In genomic region chr16:57462209-57462977, GRCh38 we compare ENCODE assay signal across 1 cellular context.
TF ChIP-seq lines count a peak whose summit lies in the region.

TSS of gene POLR2C (plus strand) at chr16:57462679. CDS start at chr16:57462725, 46 bp downstream.

TF ChIP-seq in HepG2, 621 proteins besides CTCF, POLR2A, EP300 and RAD21 (continued from another document and continues in another):
- no peak for TF ChIP-seq PTBP1 (IDR thresholded peaks at IDR 0.05; ENCODE audit: low read depth, low read length, poor library complexity, severe bottlenecking)
- TF ChIP-seq ZNF615 (CRISPR knock-in tag; IDR thresholded peaks at IDR 0.05; ENCODE audit: borderline replicate concordance) = no peak
- peak; percentile 94; the same call in 1 of the 2 replicates for TF ChIP-seq ZNF552 (CRISPR knock-in tag; IDR thresholded peaks at IDR 0.05; ENCODE audit: borderline replicate concordance)
- TF ChIP-seq CREB3 (CRISPR knock-in tag; IDR thresholded peaks at IDR 0.05) = peak; percentile 94; the same call in 1 of the 2 replicates
- peak; percentile 48; the same call in 1 of the 2 replicates for TF ChIP-seq ZKSCAN1 (IDR thresholded peaks at IDR 0.05; ENCODE audit: low read length)
- TF ChIP-seq ATF7-NPFF (CRISPR knock-in tag; IDR thresholded peaks at IDR 0.05; ENCODE audit: low read depth) = peak; percentile 84
- TF ChIP-seq ZNF124 (CRISPR knock-in tag; IDR thresholded peaks at IDR 0.05) = peak; percentile 95
- TF ChIP-seq ZNF766 (CRISPR knock-in tag; IDR thresholded peaks at IDR 0.05; ENCODE audit: borderline replicate concordance) = peak; percentile 90
- no peak for TF ChIP-seq NFYB (CRISPR knock-in tag; IDR thresholded peaks at IDR 0.05)
- no peak for TF ChIP-seq MATR3 (CRISPR knock-in tag; IDR thresholded peaks at IDR 0.05)
- TF ChIP-seq SNRNP70 (IDR thresholded peaks at IDR 0.05; ENCODE audit: low read depth, low read length) = no peak
- peak; percentile 94; the same call in 1 of the 2 replicates for TF ChIP-seq NFKB2 (CRISPR knock-in tag; IDR thresholded peaks at IDR 0.05; ENCODE audit: borderline replicate concordance)
- peak; percentile 96 for TF ChIP-seq ETV6 (CRISPR knock-in tag; conservative IDR thresholded peaks at IDR 0.05)
- peak; percentile 90 for TF ChIP-seq ZNF776 (CRISPR knock-in tag; IDR thresholded peaks at IDR 0.05)
- TF ChIP-seq ZNF740 (CRISPR knock-in tag; IDR thresholded peaks at IDR 0.05) = 0 out of 2 replicates have a peak, but pooled peaks have one; percentile 61
- TF ChIP-seq ZNF510 (CRISPR knock-in tag; IDR thresholded peaks at IDR 0.05; ENCODE audit: low read depth) = peak; percentile 94; the same call in 1 of the 2 replicates
- TF ChIP-seq BRCA1 (CRISPR knock-in tag; IDR thresholded peaks at IDR 0.05) = peak; percentile 93
- 0 out of 2 replicates have a peak, but pooled peaks have one; percentile 73 for TF ChIP-seq ZNF800 (CRISPR knock-in tag; IDR thresholded peaks at IDR 0.05)
- TF ChIP-seq KAT8 (CRISPR knock-in tag; IDR thresholded peaks at IDR 0.05) = peak; percentile 99
- TF ChIP-seq GATA4 (IDR thresholded peaks at IDR 0.05; ENCODE audit: borderline replicate concordance, low read depth) = peak; percentile 84; the same call in 1 of the 2 replicates
- TF ChIP-seq ZNF30 (CRISPR knock-in tag; IDR thresholded peaks at IDR 0.05) = no peak
- no peak for TF ChIP-seq KDM6A (CRISPR knock-in tag; IDR thresholded peaks at IDR 0.05; ENCODE audit: low read depth)
- TF ChIP-seq ZNF746 (CRISPR knock-in tag; IDR thresholded peaks at IDR 0.05) = peak; percentile 67; the same call in 1 of the 2 replicates
- TF ChIP-seq KLF16 (CRISPR knock-in tag; IDR thresholded peaks at IDR 0.05) = peak in 1 of 2 experiments; percentile 97; a peak in 2 of 4 replicates
- TF ChIP-seq CBX5 (CRISPR knock-in tag; IDR thresholded peaks at IDR 0.05; ENCODE audit: borderline replicate concordance) = peak; percentile 99; the same call in 1 of the 2 replicates
- TF ChIP-seq MXI1 (IDR thresholded peaks at IDR 0.05; ENCODE audit: borderline replicate concordance, low read depth, low read length) = peak; percentile 78; the same call in 2 of the 3 replicates
- TF ChIP-seq CBX2 (IDR thresholded peaks at IDR 0.05; ENCODE audit: low read depth, low read length) = no peak
- no peak for TF ChIP-seq CBX2 (CRISPR knock-in tag; IDR thresholded peaks at IDR 0.05; ENCODE audit: low read depth)
- TF ChIP-seq KMT2A (CRISPR knock-in tag; IDR thresholded peaks at IDR 0.05) = peak; percentile 98
- no peak for TF ChIP-seq ZMAT5 (CRISPR knock-in tag; IDR thresholded peaks at IDR 0.05; ENCODE audit: borderline replicate concordance, low read depth)
- peak; percentile 81; the same call in 1 of the 2 replicates for TF ChIP-seq NR0B2 (CRISPR knock-in tag; IDR thresholded peaks at IDR 0.05)
- peak; percentile 60 for TF ChIP-seq RARA (CRISPR knock-in tag; IDR thresholded peaks at IDR 0.05)
- no peak for TF ChIP-seq DPF2 (CRISPR knock-in tag; IDR thresholded peaks at IDR 0.05; ENCODE audit: borderline replicate concordance, low read depth)
- TF ChIP-seq ZNF777 (CRISPR knock-in tag; IDR thresholded peaks at IDR 0.05) = peak; percentile 54; the same call in 1 of the 2 replicates
- 0 out of 2 replicates have a peak, but pooled peaks have one; percentile 43 for TF ChIP-seq NR3C1 (CRISPR knock-in tag; IDR thresholded peaks at IDR 0.05)
- TF ChIP-seq ZNF18 (CRISPR knock-in tag; IDR thresholded peaks at IDR 0.05; ENCODE audit: insufficient replicate concordance) = peak; percentile 66
- TF ChIP-seq TBL1XR1 (IDR thresholded peaks at IDR 0.05; ENCODE audit: borderline replicate concordance, low read length, partially characterized antibody) = peak; percentile 22
- peak; percentile 92 for TF ChIP-seq MAF1 (CRISPR knock-in tag; IDR thresholded peaks at IDR 0.05; ENCODE audit: borderline replicate concordance)
- 0 out of 2 replicates have a peak, but pooled peaks have one; percentile 75 for TF ChIP-seq ZNF704 (CRISPR knock-in tag; IDR thresholded peaks at IDR 0.05; ENCODE audit: borderline replicate concordance)
- 0 out of 2 replicates have a peak, but pooled peaks have one; percentile 50 for TF ChIP-seq ZNF644 (CRISPR knock-in tag; IDR thresholded peaks at IDR 0.05; ENCODE audit: low read depth)
- TF ChIP-seq ZNF138 (CRISPR knock-in tag; IDR thresholded peaks at IDR 0.05; ENCODE audit: low read depth) = no peak
- peak; percentile 72 for TF ChIP-seq U2AF1 (optimal IDR thresholded peaks at IDR 0.05; ENCODE audit: low read depth, low read length)
- no peak for TF ChIP-seq ZFP62 (CRISPR knock-in tag; IDR thresholded peaks at IDR 0.05)
- peak; percentile 85; the same call in 1 of the 2 replicates for TF ChIP-seq ZNF720 (CRISPR knock-in tag; IDR thresholded peaks at IDR 0.05)
- peak; percentile 95 for TF ChIP-seq THAP9 (CRISPR knock-in tag; IDR thresholded peaks at IDR 0.05; ENCODE audit: borderline replicate concordance)
- TF ChIP-seq MIER2 (CRISPR knock-in tag; IDR thresholded peaks at IDR 0.05) = peak; percentile 79; the same call in 1 of the 2 replicates
- peak; percentile 91; the same call in 1 of the 2 replicates for TF ChIP-seq ZNF451 (CRISPR knock-in tag; IDR thresholded peaks at IDR 0.05)
- TF ChIP-seq ZNF83 (CRISPR knock-in tag; IDR thresholded peaks at IDR 0.05; ENCODE audit: borderline replicate concordance) = peak; percentile 92
- no peak for TF ChIP-seq SP1 (IDR thresholded peaks at IDR 0.05)
- TF ChIP-seq SP1 (CRISPR knock-in tag; IDR thresholded peaks at IDR 0.05) = peak; percentile 70
- no peak for TF ChIP-seq ZMYM2 (CRISPR knock-in tag; IDR thresholded peaks at IDR 0.05)
- no peak for TF ChIP-seq ZNF672 (CRISPR knock-in tag; IDR thresholded peaks at IDR 0.05)
- TF ChIP-seq ZFAT (CRISPR knock-in tag; conservative IDR thresholded peaks at IDR 0.05) = no peak
- peak; percentile 72 for TF ChIP-seq SRSF1 (optimal IDR thresholded peaks at IDR 0.05; ENCODE audit: low read depth, low read length)
- TF ChIP-seq ZNF607 (CRISPR knock-in tag; IDR thresholded peaks at IDR 0.05; ENCODE audit: borderline replicate concordance) = peak; percentile 93
- peak; percentile 93 for TF ChIP-seq MED1 (CRISPR knock-in tag; IDR thresholded peaks at IDR 0.05)
- TF ChIP-seq ZNF513 (CRISPR knock-in tag; conservative IDR thresholded peaks at IDR 0.05) = no peak; the same call in 1 of the 2 replicates
- no peak for TF ChIP-seq ZNF562 (CRISPR knock-in tag; IDR thresholded peaks at IDR 0.05; ENCODE audit: borderline replicate concordance)
